Comparison of ENCODE assay signal across 1 cellular context in the genomic region with DNA sequence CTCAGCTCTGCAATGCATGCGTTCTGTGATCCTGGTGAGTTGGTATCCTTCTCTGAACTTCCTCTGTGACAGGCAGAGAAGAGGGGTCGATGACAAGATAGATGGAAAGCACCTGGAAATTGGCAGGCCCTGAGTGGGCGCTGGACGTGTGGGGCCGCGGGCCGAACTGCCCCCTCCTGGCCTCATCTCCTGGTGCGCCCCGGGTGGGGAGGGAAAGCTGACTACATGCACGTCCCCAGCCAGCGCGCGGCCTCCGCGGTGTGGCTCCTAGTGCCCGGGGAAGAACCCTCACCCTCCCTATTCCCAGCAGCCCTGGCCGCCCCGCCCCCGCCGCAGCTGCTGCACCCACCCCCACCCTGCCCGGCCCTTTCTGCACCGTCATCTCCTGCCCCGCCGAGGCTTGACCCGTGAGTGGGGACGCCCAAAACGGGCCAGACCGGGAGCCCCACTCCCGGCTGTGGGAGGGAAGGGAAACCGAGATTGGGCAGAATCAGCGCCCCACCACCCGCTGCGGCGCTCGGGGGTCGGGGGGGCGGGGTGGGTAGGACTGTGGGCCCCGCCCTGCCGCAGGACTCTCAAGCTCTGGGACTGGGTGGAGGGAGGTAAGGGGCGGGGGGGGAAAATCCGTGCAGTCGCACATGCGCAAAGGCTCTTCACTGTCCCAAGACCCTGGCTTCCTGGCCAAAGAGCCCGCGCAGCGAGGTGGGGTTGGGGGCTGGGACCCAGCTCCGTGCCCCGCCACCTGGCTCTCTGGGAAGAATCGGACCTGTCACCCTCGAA.
A peak's percentile ranks its signal among the peaks of the same experiment; 100 is the strongest.
TF ChIP-seq lines count a peak whose summit lies in the region.

A gene (plus strand): TSS at position 371 of the 780 bp plus-strand sequence.

TF ChIP-seq in K562, 482 proteins besides CTCF, POLR2A, EP300 and RAD21 (continued from another document and continues in another):
- TF ChIP-seq, protein P1, sequence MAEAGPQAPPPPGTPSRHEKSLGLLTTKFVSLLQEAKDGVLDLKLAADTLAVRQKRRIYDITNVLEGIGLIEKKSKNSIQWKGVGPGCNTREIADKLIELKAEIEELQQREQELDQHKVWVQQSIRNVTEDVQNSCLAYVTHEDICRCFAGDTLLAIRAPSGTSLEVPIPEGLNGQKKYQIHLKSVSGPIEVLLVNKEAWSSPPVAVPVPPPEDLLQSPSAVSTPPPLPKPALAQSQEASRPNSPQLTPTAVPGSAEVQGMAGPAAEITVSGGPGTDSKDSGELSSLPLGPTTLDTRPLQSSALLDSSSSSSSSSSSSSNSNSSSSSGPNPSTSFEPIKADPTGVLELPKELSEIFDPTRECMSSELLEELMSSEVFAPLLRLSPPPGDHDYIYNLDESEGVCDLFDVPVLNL (CRISPR knock-in tag; IDR thresholded peaks at IDR 0.05; ENCODE audit: low read depth): no peak
- TF ChIP-seq THRAP3 (IDR thresholded peaks at IDR 0.05; ENCODE audit: borderline replicate concordance) (no peak), KLF13 (tag; IDR thresholded peaks at IDR 0.05; ENCODE audit: borderline replicate concordance, low read depth) (no peak), SNIP1 (IDR thresholded peaks at IDR 0.05; ENCODE audit: low read depth) (no peak), PML (IDR thresholded peaks at IDR 0.05; ENCODE audit: low read length) (0 out of 2 replicates have a peak, but pooled peaks have one; percentile 5), MTA3 (IDR thresholded peaks at IDR 0.05; ENCODE audit: borderline replicate concordance) (0 out of 2 replicates have a peak, but pooled peaks have one; percentile 31), PRPF4 (IDR thresholded peaks at IDR 0.05; ENCODE audit: insufficient read depth, low read depth, low read length, poor library complexity, severe bottlenecking) (no peak), PRMT5 (CRISPR knock-in tag; IDR thresholded peaks at IDR 0.05) (no peak), ZNF766 (CRISPR knock-in tag; conservative IDR thresholded peaks at IDR 0.05) (no peak), NELFE (IDR thresholded peaks at IDR 0.05; ENCODE audit: insufficient read depth, insufficient read length) (no peak), ZNF133 (CRISPR knock-in tag; IDR thresholded peaks at IDR 0.05) (no peak), ELF4 (CRISPR knock-in tag; IDR thresholded peaks at IDR 0.05) (no peak), SMAD4 (CRISPR knock-in tag; conservative IDR thresholded peaks at IDR 0.05) (no peak), ZNF121 (CRISPR knock-in tag; conservative IDR thresholded peaks at IDR 0.05) (no peak), YBX1 (IDR thresholded peaks at IDR 0.05) (no peak), NR2C1 (IDR thresholded peaks at IDR 0.05) (no peak), NR2C1 (tag; IDR thresholded peaks at IDR 0.05) (no peak), LEF1 (IDR thresholded peaks at IDR 0.05) (no peak), STAG1 (CRISPR knock-in tag; IDR thresholded peaks at IDR 0.05; ENCODE audit: borderline replicate concordance) (no peak), ZFP1 (CRISPR knock-in tag; IDR thresholded peaks at IDR 0.05) (no peak), KDM2B (CRISPR knock-in tag; IDR thresholded peaks at IDR 0.05) (no peak), ZBTB7A (IDR thresholded peaks at IDR 0.05; ENCODE audit: borderline replicate concordance, control insufficient read depth, low read depth, low read length) (peak; percentile 22; the same call in 1 of the 2 replicates), HDAC2 (IDR thresholded peaks at IDR 0.05) (no peak), NCOA6 (IDR thresholded peaks at IDR 0.05) (no peak), ZNF707 (CRISPR knock-in tag; conservative IDR thresholded peaks at IDR 0.05) (no peak), CHD1 (IDR thresholded peaks at IDR 0.05; ENCODE audit: low read length) (no peak), NFE2 (IDR thresholded peaks at IDR 0.05; ENCODE audit: low read depth) (peak; percentile 91), MAFF (IDR thresholded peaks at IDR 0.05; ENCODE audit: low read length) (no peak; the same call in 1 of the 2 replicates), KAT2B (IDR thresholded peaks at IDR 0.05; ENCODE audit: low read depth, low read length) (no peak), CCAR2 (IDR thresholded peaks at IDR 0.05; ENCODE audit: low read depth, low read length) (no peak), ZNF384 (IDR thresholded peaks at IDR 0.05; ENCODE audit: low read depth, low read length) (no peak), ZNF24 (IDR thresholded peaks at IDR 0.05) (no peak), ETS2 (tag; IDR thresholded peaks at IDR 0.05; ENCODE audit: borderline replicate concordance, poor library complexity, severe bottlenecking) (no peak), HLTF (IDR thresholded peaks at IDR 0.05) (no peak), ZNF232 (CRISPR knock-in tag; IDR thresholded peaks at IDR 0.05) (no peak), GTF2F1 (IDR thresholded peaks at IDR 0.05; ENCODE audit: low read depth, low read length) (no peak), KDM1A (IDR thresholded peaks at IDR 0.05) (peak; percentile 84 to 91)
- TF ChIP-seq, protein P2, sequence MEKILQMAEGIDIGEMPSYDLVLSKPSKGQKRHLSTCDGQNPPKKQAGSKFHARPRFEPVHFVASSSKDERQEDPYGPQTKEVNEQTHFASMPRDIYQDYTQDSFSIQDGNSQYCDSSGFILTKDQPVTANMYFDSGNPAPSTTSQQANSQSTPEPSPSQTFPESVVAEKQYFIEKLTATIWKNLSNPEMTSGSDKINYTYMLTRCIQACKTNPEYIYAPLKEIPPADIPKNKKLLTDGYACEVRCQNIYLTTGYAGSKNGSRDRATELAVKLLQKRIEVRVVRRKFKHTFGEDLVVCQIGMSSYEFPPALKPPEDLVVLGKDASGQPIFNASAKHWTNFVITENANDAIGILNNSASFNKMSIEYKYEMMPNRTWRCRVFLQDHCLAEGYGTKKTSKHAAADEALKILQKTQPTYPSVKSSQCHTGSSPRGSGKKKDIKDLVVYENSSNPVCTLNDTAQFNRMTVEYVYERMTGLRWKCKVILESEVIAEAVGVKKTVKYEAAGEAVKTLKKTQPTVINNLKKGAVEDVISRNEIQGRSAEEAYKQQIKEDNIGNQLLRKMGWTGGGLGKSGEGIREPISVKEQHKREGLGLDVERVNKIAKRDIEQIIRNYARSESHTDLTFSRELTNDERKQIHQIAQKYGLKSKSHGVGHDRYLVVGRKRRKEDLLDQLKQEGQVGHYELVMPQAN (IDR thresholded peaks at IDR 0.05; ENCODE audit: borderline replicate concordance): no peak
- TF ChIP-seq, protein P3, sequence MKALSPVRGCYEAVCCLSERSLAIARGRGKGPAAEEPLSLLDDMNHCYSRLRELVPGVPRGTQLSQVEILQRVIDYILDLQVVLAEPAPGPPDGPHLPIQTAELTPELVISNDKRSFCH (CRISPR knock-in tag; IDR thresholded peaks at IDR 0.05): no peak
- TF ChIP-seq, protein P3 (tag; IDR thresholded peaks at IDR 0.05): no peak
- TF ChIP-seq, protein P4, sequence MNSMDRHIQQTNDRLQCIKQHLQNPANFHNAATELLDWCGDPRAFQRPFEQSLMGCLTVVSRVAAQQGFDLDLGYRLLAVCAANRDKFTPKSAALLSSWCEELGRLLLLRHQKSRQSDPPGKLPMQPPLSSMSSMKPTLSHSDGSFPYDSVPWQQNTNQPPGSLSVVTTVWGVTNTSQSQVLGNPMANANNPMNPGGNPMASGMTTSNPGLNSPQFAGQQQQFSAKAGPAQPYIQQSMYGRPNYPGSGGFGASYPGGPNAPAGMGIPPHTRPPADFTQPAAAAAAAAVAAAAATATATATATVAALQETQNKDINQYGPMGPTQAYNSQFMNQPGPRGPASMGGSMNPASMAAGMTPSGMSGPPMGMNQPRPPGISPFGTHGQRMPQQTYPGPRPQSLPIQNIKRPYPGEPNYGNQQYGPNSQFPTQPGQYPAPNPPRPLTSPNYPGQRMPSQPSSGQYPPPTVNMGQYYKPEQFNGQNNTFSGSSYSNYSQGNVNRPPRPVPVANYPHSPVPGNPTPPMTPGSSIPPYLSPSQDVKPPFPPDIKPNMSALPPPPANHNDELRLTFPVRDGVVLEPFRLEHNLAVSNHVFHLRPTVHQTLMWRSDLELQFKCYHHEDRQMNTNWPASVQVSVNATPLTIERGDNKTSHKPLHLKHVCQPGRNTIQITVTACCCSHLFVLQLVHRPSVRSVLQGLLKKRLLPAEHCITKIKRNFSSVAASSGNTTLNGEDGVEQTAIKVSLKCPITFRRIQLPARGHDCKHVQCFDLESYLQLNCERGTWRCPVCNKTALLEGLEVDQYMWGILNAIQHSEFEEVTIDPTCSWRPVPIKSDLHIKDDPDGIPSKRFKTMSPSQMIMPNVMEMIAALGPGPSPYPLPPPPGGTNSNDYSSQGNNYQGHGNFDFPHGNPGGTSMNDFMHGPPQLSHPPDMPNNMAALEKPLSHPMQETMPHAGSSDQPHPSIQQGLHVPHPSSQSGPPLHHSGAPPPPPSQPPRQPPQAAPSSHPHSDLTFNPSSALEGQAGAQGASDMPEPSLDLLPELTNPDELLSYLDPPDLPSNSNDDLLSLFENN (IDR thresholded peaks at IDR 0.05; ENCODE audit: low read depth in 2 of 2, low read length in 2 of 2): no peak
- TF ChIP-seq, protein P5, sequence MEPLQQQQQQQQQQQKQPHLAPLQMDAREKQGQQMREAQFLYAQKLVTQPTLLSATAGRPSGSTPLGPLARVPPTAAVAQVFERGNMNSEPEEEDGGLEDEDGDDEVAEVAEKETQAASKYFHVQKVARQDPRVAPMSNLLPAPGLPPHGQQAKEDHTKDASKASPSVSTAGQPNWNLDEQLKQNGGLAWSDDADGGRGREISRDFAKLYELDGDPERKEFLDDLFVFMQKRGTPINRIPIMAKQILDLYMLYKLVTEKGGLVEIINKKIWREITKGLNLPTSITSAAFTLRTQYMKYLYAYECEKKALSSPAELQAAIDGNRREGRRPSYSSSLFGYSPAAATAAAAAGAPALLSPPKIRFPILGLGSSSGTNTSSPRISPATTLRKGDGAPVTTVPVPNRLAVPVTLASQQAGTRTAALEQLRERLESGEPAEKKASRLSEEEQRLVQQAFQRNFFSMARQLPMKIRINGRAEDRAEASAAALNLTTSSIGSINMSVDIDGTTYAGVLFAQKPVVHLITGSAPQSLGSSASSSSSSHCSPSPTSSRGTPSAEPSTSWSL (CRISPR knock-in tag; IDR thresholded peaks at IDR 0.05; ENCODE audit: borderline replicate concordance): no peak
- TF ChIP-seq, protein P6, sequence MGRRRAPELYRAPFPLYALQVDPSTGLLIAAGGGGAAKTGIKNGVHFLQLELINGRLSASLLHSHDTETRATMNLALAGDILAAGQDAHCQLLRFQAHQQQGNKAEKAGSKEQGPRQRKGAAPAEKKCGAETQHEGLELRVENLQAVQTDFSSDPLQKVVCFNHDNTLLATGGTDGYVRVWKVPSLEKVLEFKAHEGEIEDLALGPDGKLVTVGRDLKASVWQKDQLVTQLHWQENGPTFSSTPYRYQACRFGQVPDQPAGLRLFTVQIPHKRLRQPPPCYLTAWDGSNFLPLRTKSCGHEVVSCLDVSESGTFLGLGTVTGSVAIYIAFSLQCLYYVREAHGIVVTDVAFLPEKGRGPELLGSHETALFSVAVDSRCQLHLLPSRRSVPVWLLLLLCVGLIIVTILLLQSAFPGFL (CRISPR knock-in tag; IDR thresholded peaks at IDR 0.05): no peak
- TF ChIP-seq, protein P7, sequence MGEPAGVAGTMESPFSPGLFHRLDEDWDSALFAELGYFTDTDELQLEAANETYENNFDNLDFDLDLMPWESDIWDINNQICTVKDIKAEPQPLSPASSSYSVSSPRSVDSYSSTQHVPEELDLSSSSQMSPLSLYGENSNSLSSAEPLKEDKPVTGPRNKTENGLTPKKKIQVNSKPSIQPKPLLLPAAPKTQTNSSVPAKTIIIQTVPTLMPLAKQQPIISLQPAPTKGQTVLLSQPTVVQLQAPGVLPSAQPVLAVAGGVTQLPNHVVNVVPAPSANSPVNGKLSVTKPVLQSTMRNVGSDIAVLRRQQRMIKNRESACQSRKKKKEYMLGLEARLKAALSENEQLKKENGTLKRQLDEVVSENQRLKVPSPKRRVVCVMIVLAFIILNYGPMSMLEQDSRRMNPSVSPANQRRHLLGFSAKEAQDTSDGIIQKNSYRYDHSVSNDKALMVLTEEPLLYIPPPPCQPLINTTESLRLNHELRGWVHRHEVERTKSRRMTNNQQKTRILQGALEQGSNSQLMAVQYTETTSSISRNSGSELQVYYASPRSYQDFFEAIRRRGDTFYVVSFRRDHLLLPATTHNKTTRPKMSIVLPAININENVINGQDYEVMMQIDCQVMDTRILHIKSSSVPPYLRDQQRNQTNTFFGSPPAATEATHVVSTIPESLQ (CRISPR knock-in tag; IDR thresholded peaks at IDR 0.05): no peak
- TF ChIP-seq, protein P8, sequence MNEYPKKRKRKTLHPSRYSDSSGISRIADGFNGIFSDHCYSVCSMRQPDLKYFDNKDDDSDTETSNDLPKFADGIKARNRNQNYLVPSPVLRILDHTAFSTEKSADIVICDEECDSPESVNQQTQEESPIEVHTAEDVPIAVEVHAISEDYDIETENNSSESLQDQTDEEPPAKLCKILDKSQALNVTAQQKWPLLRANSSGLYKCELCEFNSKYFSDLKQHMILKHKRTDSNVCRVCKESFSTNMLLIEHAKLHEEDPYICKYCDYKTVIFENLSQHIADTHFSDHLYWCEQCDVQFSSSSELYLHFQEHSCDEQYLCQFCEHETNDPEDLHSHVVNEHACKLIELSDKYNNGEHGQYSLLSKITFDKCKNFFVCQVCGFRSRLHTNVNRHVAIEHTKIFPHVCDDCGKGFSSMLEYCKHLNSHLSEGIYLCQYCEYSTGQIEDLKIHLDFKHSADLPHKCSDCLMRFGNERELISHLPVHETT (CRISPR knock-in tag; conservative IDR thresholded peaks at IDR 0.05 in 1 of 2, IDR thresholded peaks at IDR 0.05 in 1 of 2): peak in 1 of 2 experiments; percentile 82; a peak in 2 of 4 replicates
- TF ChIP-seq, protein P9, sequence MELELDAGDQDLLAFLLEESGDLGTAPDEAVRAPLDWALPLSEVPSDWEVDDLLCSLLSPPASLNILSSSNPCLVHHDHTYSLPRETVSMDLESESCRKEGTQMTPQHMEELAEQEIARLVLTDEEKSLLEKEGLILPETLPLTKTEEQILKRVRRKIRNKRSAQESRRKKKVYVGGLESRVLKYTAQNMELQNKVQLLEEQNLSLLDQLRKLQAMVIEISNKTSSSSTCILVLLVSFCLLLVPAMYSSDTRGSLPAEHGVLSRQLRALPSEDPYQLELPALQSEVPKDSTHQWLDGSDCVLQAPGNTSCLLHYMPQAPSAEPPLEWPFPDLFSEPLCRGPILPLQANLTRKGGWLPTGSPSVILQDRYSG (tag; conservative IDR thresholded peaks at IDR 0.05; ENCODE audit: low read depth): no peak
